ENCODE assay signal across 28 cellular contexts in genomic region chr2:160862226-160862625, GRCh38.
"Had no signal": no experiment of that assay in that cellular context is flagged by ENCODE, and none has a peak within 500 bp of the region (broad histone marks: within the 10 kb centered on the region; RNA-seq: fewer than 3 reads in every experiment).

No MANE protein-coding gene starts in this region.

- H3K27ac Mint-ChIP-seq: stimulated activated effector memory CD8-positive, alpha-beta T cell treated with anti-CD3 and anti-CD28 coated beads, Interleukin-12 subunit alpha, Interleukin-12 subunit beta, amount 100 ng/mL, for 72 hours; stimulated activated memory B cell treated with anti-CD40 and anti-IgM and Interleukin-4, amounts not matched to agents 10 μg/mL and 1 μg/mL and 100 μg/mL, for 72 hours; stimulated activated naive B cell treated with anti-CD40 and anti-IgM and Interleukin-4, amounts not matched to agents 10 μg/mL and 1 μg/mL and 100 μg/mL, for 72 hours; stimulated activated naive CD8-positive, alpha-beta T cell treated with anti-CD3 and anti-CD28 coated beads, Interleukin-15, amount 100 ng/mL, for 72 hours; stimulated activated naive CD8-positive, alpha-beta T cell treated with anti-CD3 and anti-CD28 coated beads, Interleukin-15, Interleukin-2, amounts not matched to agents 100 ng/mL and 50 ng/mL, for 24 hours; type B pancreatic cell had no signal

- H3K27me3 ChIP-seq: stomach, suprapubic skin, testis, thyroid gland, tibial artery, tibial nerve, transverse colon, upper lobe of left lung, upper lobe of right lung, uterus, vagina had no signal

- H3K4me1 Mint-ChIP-seq: stimulated activated effector memory CD8-positive, alpha-beta T cell treated with anti-CD3 and anti-CD28 coated beads, Interleukin-12 subunit alpha, Interleukin-12 subunit beta, amount 100 ng/mL, for 72 hours; stimulated activated memory B cell treated with anti-CD40 and anti-IgM and Interleukin-4, amounts not matched to agents 10 μg/mL and 1 μg/mL and 100 μg/mL, for 72 hours; stimulated activated naive B cell treated with anti-CD40 and anti-IgM and Interleukin-4, amounts not matched to agents 10 μg/mL and 1 μg/mL and 100 μg/mL, for 72 hours; stimulated activated naive CD8-positive, alpha-beta T cell treated with anti-CD3 and anti-CD28 coated beads, Interleukin-15, amount 100 ng/mL, for 72 hours had no signal

- H3K36me3 Mint-ChIP-seq: stimulated activated effector memory CD8-positive, alpha-beta T cell treated with anti-CD3 and anti-CD28 coated beads, Interleukin-12 subunit alpha, Interleukin-12 subunit beta, amount 100 ng/mL, for 72 hours; stimulated activated memory B cell treated with anti-CD40 and anti-IgM and Interleukin-4, amounts not matched to agents 10 μg/mL and 1 μg/mL and 100 μg/mL, for 72 hours; stimulated activated naive B cell treated with anti-CD40 and anti-IgM and Interleukin-4, amounts not matched to agents 10 μg/mL and 1 μg/mL and 100 μg/mL, for 72 hours; type B pancreatic cell had no signal

- H3K27me3 Mint-ChIP-seq: stimulated activated memory B cell treated with anti-CD40 and anti-IgM and Interleukin-4, amounts not matched to agents 10 μg/mL and 1 μg/mL and 100 μg/mL, for 72 hours; stimulated activated naive CD8-positive, alpha-beta T cell treated with anti-CD3 and anti-CD28 coated beads, Interleukin-15, amount 100 ng/mL, for 72 hours; type B pancreatic cell had no signal

- H3K9me3 Mint-ChIP-seq: stimulated activated effector memory CD8-positive, alpha-beta T cell treated with anti-CD3 and anti-CD28 coated beads, Interleukin-12 subunit alpha, Interleukin-12 subunit beta, amount 100 ng/mL, for 72 hours; stimulated activated memory B cell treated with anti-CD40 and anti-IgM and Interleukin-4, amounts not matched to agents 10 μg/mL and 1 μg/mL and 100 μg/mL, for 72 hours; stimulated activated naive B cell treated with anti-CD40 and anti-IgM and Interleukin-4, amounts not matched to agents 10 μg/mL and 1 μg/mL and 100 μg/mL, for 72 hours; stimulated activated naive CD8-positive, alpha-beta T cell treated with anti-CD3 and anti-CD28 coated beads, Interleukin-15, amount 100 ng/mL, for 72 hours; stimulated activated naive CD8-positive, alpha-beta T cell treated with anti-CD3 and anti-CD28 coated beads, Interleukin-15, Interleukin-2, amounts not matched to agents 100 ng/mL and 50 ng/mL, for 24 hours; type B pancreatic cell had no signal

- H3K4me3 ChIP-seq: stomach, suprapubic skin, testis, thoracic aorta, thyroid gland, tibial artery, tibial nerve, transverse colon, upper lobe of left lung, upper lobe of right lung, uterus, vagina had no signal

- H3K27ac ChIP-seq: stomach, suprapubic skin, testis, thoracic aorta, thyroid gland, tibial artery, tibial nerve, transverse colon, upper lobe of left lung, upper lobe of right lung, uterus, vagina had no signal

- H3K4me3 Mint-ChIP-seq: stimulated activated effector memory CD8-positive, alpha-beta T cell treated with anti-CD3 and anti-CD28 coated beads, Interleukin-12 subunit alpha, Interleukin-12 subunit beta, amount 100 ng/mL, for 72 hours; stimulated activated memory B cell treated with anti-CD40 and anti-IgM and Interleukin-4, amounts not matched to agents 10 μg/mL and 1 μg/mL and 100 μg/mL, for 72 hours; stimulated activated naive B cell treated with anti-CD40 and anti-IgM and Interleukin-4, amounts not matched to agents 10 μg/mL and 1 μg/mL and 100 μg/mL, for 72 hours; stimulated activated naive CD8-positive, alpha-beta T cell treated with anti-CD3 and anti-CD28 coated beads, Interleukin-15, amount 100 ng/mL, for 72 hours; stimulated activated naive CD8-positive, alpha-beta T cell treated with anti-CD3 and anti-CD28 coated beads, Interleukin-15, Interleukin-2, amounts not matched to agents 100 ng/mL and 50 ng/mL, for 24 hours; type B pancreatic cell had no signal

- H3K4me1 ChIP-seq: stomach, testis, thyroid gland, tibial artery, transverse colon, upper lobe of left lung, upper lobe of right lung, uterus, vagina had no signal

- H3K9me3 ChIP-seq: stomach, suprapubic skin, testis, thoracic aorta, thyroid gland, tibial artery, tibial nerve, transverse colon, upper lobe of left lung, upper lobe of right lung, uterus, vagina had no signal

- FAIRE-seq: urothelium cell line had no signal

- DNase-seq: stimulated activated CD4-positive, alpha-beta T cell treated with anti-CD3 and anti-CD28 coated beads, Interleukin-2, amount 100 ng/mL, for 48 hours; stimulated activated CD4-positive, alpha-beta T cell treated with anti-CD3 and anti-CD28 coated beads, Interleukin-4, amount 100 ng/mL, for 1 hour; stimulated activated CD4-positive, alpha-beta T cell treated with anti-CD3 and anti-CD28 coated beads, Interleukin-4, amount 100 ng/mL, for 24 hours; stimulated activated CD4-positive, alpha-beta T cell treated with anti-CD3 and anti-CD28 coated beads, Interleukin-4, amount 100 ng/mL, for 4 hours; stimulated activated CD8-positive, alpha-beta memory T cell treated with anti-CD3 and anti-CD28 coated beads, Interleukin-4, amount 100 ng/mL, for 48 hours; stimulated activated naive B cell treated with anti-CD40 and anti-IgM and Interleukin-4, amounts not matched to agents 10 μg/mL and 1 μg/mL and 100 μg/mL, for 72 hours; stimulated activated naive CD4-positive, alpha-beta T cell; stimulated activated naive CD4-positive, alpha-beta T cell treated with Interleukin-2 at 50 U/mL for 16 hours; stimulated activated naive CD8-positive, alpha-beta T cell treated with anti-CD3 and anti-CD28 coated beads, Interleukin-15, amount 100 ng/mL, for 72 hours; stimulated activated naive CD8-positive, alpha-beta T cell treated with anti-CD3 and anti-CD28 coated beads, Interleukin-15, Interleukin-2, amounts not matched to agents 100 U/mL and 50 U/mL, for 24 hours; stomach; substantia nigra; testis; thyroid gland; tibial artery; transverse colon; upper lobe of left lung; upper lobe of right lung; uterus had no signal

- H3K36me3 ChIP-seq: stomach, suprapubic skin, thoracic aorta, thyroid gland, tibial artery, tibial nerve, transverse colon, upper lobe of left lung, upper lobe of right lung, vagina had no signal

- ATAC-seq: stimulated activated effector memory CD8-positive, alpha-beta T cell treated with anti-CD3 and anti-CD28 coated beads, Interleukin-12 subunit alpha, Interleukin-12 subunit beta, amount 100 ng/mL, for 72 hours; stimulated activated memory B cell treated with anti-CD40 and anti-IgM and Interleukin-4, amounts not matched to agents 10 μg/mL and 1 μg/mL and 100 μg/mL, for 72 hours; stimulated activated naive B cell treated with anti-CD40 and anti-IgM and Interleukin-4, amounts not matched to agents 10 μg/mL and 1 μg/mL and 100 μg/mL, for 72 hours; stimulated activated naive CD8-positive, alpha-beta T cell treated with anti-CD3 and anti-CD28 coated beads, Interleukin-15, amount 100 ng/mL, for 72 hours; stimulated activated naive CD8-positive, alpha-beta T cell treated with anti-CD3 and anti-CD28 coated beads, Interleukin-15, Interleukin-2, amounts not matched to agents 100 U/mL and 50 U/mL, for 24 hours; upper lobe of right lung had no signal
